ENCODE assay signal across 9 cellular contexts in the genomic region with DNA sequence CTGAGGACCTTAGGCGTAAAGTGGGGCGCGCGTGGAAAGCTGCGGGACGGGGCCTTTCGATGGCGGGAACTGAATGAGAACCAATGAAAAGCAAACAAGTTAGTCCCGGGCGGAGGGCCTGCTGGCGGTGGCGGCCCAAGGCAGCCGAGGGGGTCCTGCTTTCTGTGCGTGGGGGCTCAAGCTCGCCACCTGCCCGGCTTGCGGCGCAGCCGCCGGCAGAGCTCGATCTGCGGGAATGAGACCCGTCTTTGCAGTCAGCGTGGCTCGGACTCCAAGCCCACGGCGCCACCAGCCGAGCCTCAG. TPM values are rescaled to one million over a fixed set of nuclear protein-coding genes. Genes with fewer than 3 reads are reported as not detected.
DNase-seq lines count a peak whose midpoint lies in the region; ATAC-seq and TF ChIP-seq lines count a peak whose summit lies in the region.
"Had no signal": no experiment of that assay in that cellular context is flagged by ENCODE, and none has a peak within 500 bp of the region (broad histone marks: within the 10 kb centered on the region; RNA-seq: fewer than 3 reads in every experiment).

No MANE protein-coding gene starts in this region.

- H3K36me3 ChIP-seq in BLaER1 (no peaks in the 10 kb centered on the region), MM.1S (replicated peaks; ENCODE audit: insufficient read depth, low read length) (no peaks in the 10 kb centered on the region), psoas muscle (ENCODE audit: insufficient read depth in 1 of 2, low read depth in 1 of 2) (no peaks in the 10 kb centered on the region)

- no peaks in the 10 kb centered on the region for H3K9me2 ChIP-seq in MM.1S (replicated peaks; ENCODE audit: insufficient read depth, low read length)

- no peaks in the 10 kb centered on the region for H3F3A ChIP-seq in MM.1S (ENCODE audit: insufficient read depth, low read length)

- H3K4me3 ChIP-seq in BLaER1 (peak overlapping the region; percentile 65), MM.1S (ENCODE audit: low read length) (peak overlapping the region; percentile 57), foreskin fibroblast (ENCODE audit: low read depth in 1 of 2, low read length in 2 of 2) (peak overlapping the region; percentile 56 to 77), psoas muscle (peak overlapping the region; percentile 74)

- H3K27ac ChIP-seq in BLaER1 (no peak overlapping the region), MM.1S (ENCODE audit: low read length) (no peak overlapping the region), psoas muscle (peak overlapping the region; percentile 86)

- TF ChIP-seq CTCF in MM.1S (IDR thresholded peaks at IDR 0.05; ENCODE audit: low read length) (no peak), foreskin fibroblast (IDR thresholded peaks at IDR 0.05; ENCODE audit: low read depth, low read length) (no peak), psoas muscle (IDR thresholded peaks at IDR 0.05) (no peak)

- peak overlapping the region; percentile 51; the same call in 1 of the 2 replicates for H2AFZ ChIP-seq in MM.1S (ENCODE audit: low read length)

- DNase-seq in MM.1S (no peak), foreskin fibroblast (no peak), psoas muscle (no peak), NCI-H510A (lab: John Stamatoyannopoulos, UW) (no peak), SK-N-DZ (ENCODE audit: low spot score) (no peak), NCI-H2029 (lab: John Stamatoyannopoulos, UW) (no peak)
- DNase-seq: activated CD4-positive, CD25-positive, alpha-beta regulatory T cell treated with anti-CD3 and anti-CD28 coated beads, Interleukin-2, amount 50 U/mL, for 72 hours had no signal

- H3K4me1 ChIP-seq in BLaER1 (peaks cover 10% of the 10 kb centered on the region), MM.1S (ENCODE audit: low read length) (no peaks in the 10 kb centered on the region), psoas muscle (peaks cover 38% of the 10 kb centered on the region)

- H4K20me1 ChIP-seq in BLaER1 = peaks cover 16% of the 10 kb centered on the region; the same call in 1 of the 2 replicates
- H4K20me1 ChIP-seq in MM.1S (ENCODE audit: insufficient read depth, low read length) = no peaks in the 10 kb centered on the region

- H3K4me2 ChIP-seq in BLaER1 (peak overlapping the region; percentile 97), MM.1S (ENCODE audit: low read depth, low read length) (peak overlapping the region; percentile 79; the same call in 1 of the 2 replicates)

- 68 to 76% (median 74%) methylated on average over 23 to 28 of the region's 28 CpGs for WGBS in psoas muscle, 3 donors

- H3K9ac ChIP-seq in BLaER1 (no peak overlapping the region), MM.1S (ENCODE audit: low read length) (no peak overlapping the region)

- H3K27me3 ChIP-seq in BLaER1 (peaks cover 45% of the 10 kb centered on the region), MM.1S (replicated peaks; ENCODE audit: insufficient read depth, low read length) (peaks cover 8% of the 10 kb centered on the region), psoas muscle (ENCODE audit: insufficient read depth in 3 of 3, low read length in 2 of 3) (no peaks in the 10 kb centered on the region)

- H3K9me3 ChIP-seq in BLaER1 = no peaks in the 10 kb centered on the region
- no peaks in the 10 kb centered on the region for H3K9me3 ChIP-seq in MM.1S (replicated peaks; ENCODE audit: insufficient read depth, low read length)
- H3K9me3 ChIP-seq in psoas muscle = no peaks in the 10 kb centered on the region

- no peak for ATAC-seq in psoas muscle
- no peak for ATAC-seq in GM21717 (IDR thresholded peaks at IDR 0.05; ENCODE audit: unreplicated experiment)

- intact Hi-C loops in psoas muscle (cut with DNase I) = loop anchor here (1.0 to 5.0 kb wide), 6 partner anchors 51 to 713 kb away; no protein-coding TSS in a partner anchor

- H3K79me2 ChIP-seq in MM.1S (ENCODE audit: low read length) = no peaks in the 10 kb centered on the region

RNA-seq across cellular contexts. Expression of gene CXCL12, which starts 0.5 kb away (rescaled TPM):
- 10 to 100 TPM; 24.4 to 84.4 (median 64.9) TPM for total RNA-seq in psoas muscle
- polyA plus RNA-seq in psoas muscle = 10 to 100 TPM; 16.1 to 40.4 (median 23.6) TPM
- polyA plus RNA-seq in SK-N-DZ (2014; cell fraction: cytosol; rRNA removed) = 19.1 and 22.3 TPM in 2 replicates
- polyA plus RNA-seq in SK-N-DZ (2014; cell fraction: nucleus; rRNA removed) = 14.6 and 26.1 TPM in 2 replicates
